In genomic region chr2:187644991-187645390, GRCh38 we compare ENCODE assay signal across 1 cellular context.
TF ChIP-seq lines count a peak whose summit lies in the region.

No MANE protein-coding gene starts in this region.

TF ChIP-seq in SK-N-SH treated with all-trans-retinoic acid at 6 μM for 48 hours, 23 proteins besides CTCF, POLR2A, EP300 and RAD21 (continued from another document):
- TF ChIP-seq PATZ1 (CRISPR knock-in tag; IDR thresholded peaks at IDR 0.05; ENCODE audit: borderline replicate concordance): no peak
